In the genomic region with DNA sequence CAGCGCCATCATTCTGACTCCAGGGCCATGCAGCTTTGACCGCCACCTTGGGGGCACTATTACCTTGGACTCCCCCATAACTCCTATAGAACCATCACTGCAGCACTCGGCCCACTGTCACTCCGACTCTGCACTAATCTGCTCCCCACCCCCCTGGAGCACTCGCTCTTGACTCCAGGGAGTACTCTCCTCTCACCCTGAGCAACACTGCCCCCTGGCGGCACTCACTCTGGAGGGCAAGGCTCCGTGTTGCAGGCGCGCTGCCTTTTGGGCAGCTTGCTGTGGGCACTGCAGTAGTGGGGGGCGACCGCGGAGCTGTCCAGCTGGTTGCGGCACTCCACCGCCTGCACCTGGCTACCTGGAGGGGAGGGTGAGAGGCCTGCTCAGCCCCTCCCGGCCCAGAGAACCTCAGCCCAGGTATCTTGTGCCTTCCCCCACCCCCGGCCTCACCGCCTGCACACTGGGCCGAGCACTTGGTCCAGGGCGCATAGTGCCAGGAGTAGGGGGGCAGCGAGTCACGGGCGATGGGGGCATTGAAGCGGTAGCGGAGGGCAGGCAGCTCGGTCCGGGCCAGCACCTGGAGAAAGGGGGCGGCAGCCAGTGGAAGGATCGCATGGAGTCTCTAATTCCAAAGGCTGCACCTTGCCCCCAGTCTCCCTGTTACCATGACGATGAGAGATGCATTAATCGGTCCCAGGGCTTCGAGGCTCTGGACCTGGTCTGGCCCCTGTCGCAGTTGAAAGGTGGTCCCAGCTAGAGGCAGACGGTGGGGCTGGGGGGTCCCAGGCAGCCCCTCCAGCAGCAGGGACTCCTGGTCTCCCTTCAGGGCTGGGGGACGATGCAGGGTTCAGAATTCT, we compare ENCODE assay signal across 8 cellular contexts. TPM values are rescaled to one million over a fixed set of nuclear protein-coding genes. Genes with fewer than 3 reads are reported as not detected.
DNase-seq lines count a peak whose midpoint lies in the region; ATAC-seq and TF ChIP-seq lines count a peak whose summit lies in the region.

No MANE protein-coding gene starts in this region.

- H3K27me3 ChIP-seq in thyroid gland, result no peaks in the 10 kb centered on the region

- WGBS in thyroid gland, 2 donors, result 69 to 70% methylated on average over 12 to 20 of the region's 34 CpGs

- no peaks in the 10 kb centered on the region for H3K9me3 Mint-ChIP-seq in activated naive CD4-positive, alpha-beta T cell treated with anti-CD3 and anti-CD28 coated beads, Interleukin-2, amount 50 U/mL, for 72 hours

- H3K27ac Mint-ChIP-seq in activated naive CD4-positive, alpha-beta T cell treated with anti-CD3 and anti-CD28 coated beads, Interleukin-2, amount 50 U/mL, for 72 hours, result no peak overlapping the region

- no peak overlapping the region for H3K4me3 ChIP-seq in thyroid gland (replicated peaks in 1 of 3)

- peak in 4 of 6 experiments; percentile 9 to 54 (median 37) for TF ChIP-seq CTCF in thyroid gland (IDR thresholded peaks at IDR 0.05)

- no peaks in the 10 kb centered on the region for H3K9me3 ChIP-seq in thyroid gland

- DNase-seq in activated gamma-delta T cell treated with Interleukin-2 at 50 U/mL for 16 hours (peak; percentile 54), activated gamma-delta T cell (lab: John Stamatoyannopoulos, UW) (no peak), RPMI7951 (ENCODE audit: low read depth) (peak; percentile 31), iris pigment epithelial cell (ENCODE audit: low read depth) (peak; percentile 25), thyroid gland (peak; percentile 45 to 54), pons (ENCODE audit: low spot score) (no peak)
- DNase-seq in activated naive CD4-positive, alpha-beta T cell treated with anti-CD3 and anti-CD28 coated beads, Interleukin-2, amount 50 U/mL, for 72 hours (ENCODE audit: low spot score in 2 of 2), result peak in 1 of 2 donors; percentile 60

- H3K27ac ChIP-seq in thyroid gland, result no peak overlapping the region

- H3K4me1 ChIP-seq in thyroid gland, result no peaks in the 10 kb centered on the region

- H3K36me3 Mint-ChIP-seq in activated naive CD4-positive, alpha-beta T cell treated with anti-CD3 and anti-CD28 coated beads, Interleukin-2, amount 50 U/mL, for 72 hours, result no peaks in the 10 kb centered on the region

- H3K36me3 ChIP-seq in thyroid gland, result no peaks in the 10 kb centered on the region

- intact Hi-C loops in thyroid gland (cut with DNase I), result loop anchor here (10.0 kb wide), 1 partner anchor 251 kb away; no protein-coding TSS in a partner anchor

- peak; percentile 36 to 48 for ATAC-seq in activated naive CD4-positive, alpha-beta T cell treated with anti-CD3 and anti-CD28 coated beads, Interleukin-2, amount 50 U/mL, for 72 hours
- no peak for ATAC-seq in GM19328 (IDR thresholded peaks at IDR 0.05; ENCODE audit: unreplicated experiment)

- TF ChIP-seq POLR2A in thyroid gland (IDR thresholded peaks at IDR 0.05), result no peak

RNA-seq across cellular contexts. Expression of gene MYO1F, which starts 8.9 kb away (rescaled TPM):
- total RNA-seq in RPMI7951 (2014; rRNA removed; shearing (Covaris generic)), result 0.36 and 0.49 TPM in 2 replicates
- total RNA-seq in activated naive CD4-positive, alpha-beta T cell treated with anti-CD3 and anti-CD28 coated beads, Interleukin-2, amount 50 U/mL, for 72 hours, result 10 to 100 TPM; 12.4 to 16.2 TPM
- 10 to 100 TPM in 1 of 4 donors, 1 to 10 TPM in 3; 5.1 to 21.5 (median 6.0) TPM for total RNA-seq in thyroid gland

RNA-seq across cellular contexts. Expression of gene ADAMTS10, which starts 24.4 kb away (rescaled TPM):
- total RNA-seq in RPMI7951 (2014; rRNA removed; shearing (Covaris generic)), result not detected in 2 replicates
- total RNA-seq in activated naive CD4-positive, alpha-beta T cell treated with anti-CD3 and anti-CD28 coated beads, Interleukin-2, amount 50 U/mL, for 72 hours, result 10 to 100 TPM in 1 of 2 donors, 1 to 10 TPM in 1; 5.1 to 11.3 TPM
- total RNA-seq in thyroid gland, result 10 to 100 TPM in 3 of 4 donors, 1 to 10 TPM in 1; 7.6 to 20.9 (median 14.7) TPM

RNA-seq across cellular contexts. Expression of gene NFILZ, which starts 44.3 kb away (rescaled TPM):
- not detected in 2 replicates for total RNA-seq in RPMI7951 (2014; rRNA removed; shearing (Covaris generic))
- not detected for total RNA-seq in activated naive CD4-positive, alpha-beta T cell treated with anti-CD3 and anti-CD28 coated beads, Interleukin-2, amount 50 U/mL, for 72 hours
- total RNA-seq in thyroid gland, result not detected

Comparison
In these comparisons a context has a peak if more than half of its experiments do, and no peak if none do; other contexts are left out.
1. DNase-seq: peak in activated gamma-delta T cell treated with Interleukin-2 at 50 U/mL for 16 hours (single experiment), RPMI7951 (single experiment), iris pigment epithelial cell (single experiment) and thyroid gland (2 of 2); none in activated gamma-delta T cell (single experiment) and pons (single experiment).